In the genomic region with DNA sequence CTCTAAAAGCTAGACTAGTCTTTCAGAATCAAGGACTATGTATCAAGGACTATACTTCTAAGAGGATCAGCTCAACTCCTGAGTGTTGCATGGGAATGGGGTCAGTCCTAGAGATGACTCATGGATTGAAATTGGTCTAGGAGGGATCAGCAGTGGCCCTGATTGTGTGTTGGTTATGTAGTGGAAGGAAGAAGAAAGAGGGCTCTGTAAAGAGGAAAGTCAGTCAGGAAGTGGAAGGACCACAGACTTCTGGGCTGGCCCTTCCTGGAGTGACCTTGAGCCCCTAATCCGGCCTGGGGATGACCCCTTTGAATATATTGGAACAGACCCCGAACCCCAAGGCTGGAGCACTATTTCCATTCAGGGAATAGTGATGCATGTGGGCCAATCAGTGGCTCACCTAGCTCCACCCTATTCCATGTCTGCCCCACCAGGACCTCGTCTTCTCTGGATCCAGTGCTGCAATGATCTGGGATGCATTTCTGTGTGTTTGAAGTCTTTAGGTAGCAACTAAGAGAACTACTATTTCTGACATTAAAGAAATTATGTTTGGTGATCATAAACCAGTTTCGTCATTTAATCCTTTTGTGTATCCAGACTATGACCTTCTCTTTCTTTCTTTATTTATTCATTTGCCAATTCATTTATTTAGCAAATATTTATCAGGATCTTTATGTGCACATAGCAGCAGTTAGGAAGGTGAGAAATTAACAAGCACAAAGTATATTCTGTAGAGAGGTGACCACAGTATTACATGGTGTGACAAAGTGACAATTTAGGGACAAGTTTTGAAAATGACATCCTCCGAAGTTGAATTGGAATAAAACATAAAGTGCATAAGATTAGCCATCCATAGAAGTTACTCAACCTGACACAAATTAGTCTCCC, we compare ENCODE assay signal across 20 cellular contexts.
DNase-seq lines count a peak whose midpoint lies in the region; ATAC-seq and TF ChIP-seq lines count a peak whose summit lies in the region.
"Had no signal": no experiment of that assay in that cellular context is flagged by ENCODE, and none has a peak within 500 bp of the region (broad histone marks: within the 10 kb centered on the region; RNA-seq: fewer than 3 reads in every experiment).

No MANE protein-coding gene starts in this region.

- no peaks in the 10 kb centered on the region for H3K9me3 ChIP-seq in subcutaneous abdominal adipose tissue (ENCODE audit: control insufficient read depth in 5 of 5, low read length in 5 of 5)
- H3K9me3 ChIP-seq: testis had no signal

- DNase-seq in GM03348 (ENCODE audit: low spot score): peak; percentile 31
- DNase-seq in SW480 (ENCODE audit: low spot score): peak; percentile 22
- peak; percentile 8 for DNase-seq in fibroblast of mammary gland (ENCODE audit: low read depth)
- DNase-seq in effector CD4-positive, alpha-beta T cell: no peak
- DNase-seq in Ammon's horn (ENCODE audit: low spot score): no peak
- DNase-seq: activated CD4-positive, CD25-positive, alpha-beta regulatory T cell treated with anti-CD3 and anti-CD28 coated beads, Interleukin-2, amount 50 U/mL, for 72 hours; activated gamma-delta T cell treated with Interleukin-2 at 50 U/mL for 16 hours; CD4-positive, CD25-positive, alpha-beta regulatory T cell; dermis blood vessel endothelial cell; DND-41; KBM-7; mammary epithelial cell; NCI-H1105 treated with DMSO at 0.1 percent for 48 hours; NK-92 treated with Interleukin-12 subunit alpha and Interleukin-12 subunit beta, amount 100 ng/mL, for 24 hours; retina; stimulated activated CD4-positive, alpha-beta T cell treated with anti-CD3 and anti-CD28 coated beads, Interleukin-2, amount 100 ng/mL, for 24 hours; testis had no signal

- ATAC-seq in HG03520 (IDR thresholded peaks at IDR 0.05; ENCODE audit: unreplicated experiment): no peak

- H3K9ac ChIP-seq in subcutaneous abdominal adipose tissue (ENCODE audit: low read length in 5 of 5): no peak overlapping the region

- no peaks in the 10 kb centered on the region for H3K36me3 ChIP-seq in subcutaneous abdominal adipose tissue (ENCODE audit: control insufficient read depth in 5 of 5, insufficient read depth in 5 of 5, low read length in 5 of 5)

- peaks cover 0 to 13% (median 12%) of the 10 kb centered on the region in 5 donors for H3K4me1 ChIP-seq in subcutaneous abdominal adipose tissue (ENCODE audit: control insufficient read depth in 5 of 5, insufficient read depth in 5 of 5, low read length in 5 of 5)

- no peaks in the 10 kb centered on the region for H3K27me3 ChIP-seq in subcutaneous abdominal adipose tissue (ENCODE audit: control insufficient read depth in 5 of 5, insufficient read depth in 4 of 5, low read length in 5 of 5)
- H3K27me3 ChIP-seq: testis had no signal

- no peak for TF ChIP-seq CTCF in fibroblast of mammary gland (conservative IDR thresholded peaks at IDR 0.05; ENCODE audit: control insufficient read depth, insufficient read depth, low read depth, low read length)

- H3K27ac ChIP-seq in subcutaneous abdominal adipose tissue (ENCODE audit: low read depth, low read length): peak overlapping the region; percentile 57
- H3K27ac ChIP-seq: RWPE1, testis had no signal

- H3K4me3 ChIP-seq in fibroblast of mammary gland (ENCODE audit: control insufficient read depth, low read depth, low read length): no peak overlapping the region
- H3K4me3 ChIP-seq in subcutaneous abdominal adipose tissue (ENCODE audit: low read depth in 1 of 5, low read length in 5 of 5): no peak overlapping the region
- H3K4me3 ChIP-seq: testis had no signal

Comparison
In these comparisons a context has a peak if more than half of its experiments do, and no peak if none do; other contexts are left out.
1. DNase-seq: peak in GM03348 (single experiment), SW480 (single experiment) and fibroblast of mammary gland (single experiment); none in effector CD4-positive, alpha-beta T cell (single experiment) and Ammon's horn (single experiment).